In genomic region chr19:28949535-28949934, GRCh38 we compare ENCODE assay signal across 24 cellular contexts.
"Had no signal": no experiment of that assay in that cellular context is flagged by ENCODE, and none has a peak within 500 bp of the region (broad histone marks: within the 10 kb centered on the region; RNA-seq: fewer than 3 reads in every experiment).

No MANE protein-coding gene starts in this region.

- H3K36me3 ChIP-seq: esophagus squamous epithelium, heart right ventricle, neutrophil, suprapubic skin, tibial artery had no signal

- H3K36me3 Mint-ChIP-seq: activated naive CD4-positive, alpha-beta T cell treated with anti-CD3 and anti-CD28 coated beads, Interleukin-2, amount 50 U/mL, for 72 hours; mesothelial cell of epicardium; naive B cell; stimulated activated naive B cell treated with anti-CD40 and anti-IgM and Interleukin-4, amounts not matched to agents 10 μg/mL and 1 μg/mL and 100 μg/mL, for 72 hours had no signal

- H3K4me3 Mint-ChIP-seq: activated T-cell treated with anti-CD3 and anti-CD28 coated beads, Interleukin-2, amount 50 U/mL, for 72 hours; central memory CD8-positive, alpha-beta T cell; dendritic cell treated with granulocyte-macrophage colony-stimulating factor and Interleukin-4, amounts not matched to agents 40 ng/mL and 50 ng/mL, for 4 days; mesothelial cell of epicardium; naive B cell; nephron progenitor cell; stimulated activated naive B cell treated with anti-CD40 and anti-IgM and Interleukin-4, amounts not matched to agents 10 μg/mL and 1 μg/mL and 100 μg/mL, for 72 hours had no signal

- H3K4me1 ChIP-seq: esophagus squamous epithelium, heart right ventricle, psoas muscle, suprapubic skin, tibial artery had no signal

- H3K4me1 Mint-ChIP-seq: central memory CD8-positive, alpha-beta T cell; mesothelial cell of epicardium; naive B cell; stimulated activated naive B cell treated with anti-CD40 and anti-IgM and Interleukin-4, amounts not matched to agents 10 μg/mL and 1 μg/mL and 100 μg/mL, for 72 hours had no signal

- ATAC-seq: activated naive CD4-positive, alpha-beta T cell treated with anti-CD3 and anti-CD28 coated beads, Interleukin-2, amount 50 U/mL, for 72 hours; activated T-cell treated with anti-CD3 and anti-CD28 coated beads, Interleukin-2, amount 50 U/mL, for 72 hours; heart right ventricle; left colon; psoas muscle; stimulated activated naive B cell treated with anti-CD40 and anti-IgM and Interleukin-4, amounts not matched to agents 10 μg/mL and 1 μg/mL and 100 μg/mL, for 72 hours had no signal

- H3K27ac ChIP-seq: epithelial cell of prostate, esophagus squamous epithelium, heart right ventricle, neutrophil, psoas muscle, suprapubic skin, tibial artery had no signal

- DNase-seq: activated CD4-positive, alpha-beta T cell treated with anti-CD3 and anti-CD28 coated beads for 4 hours; activated CD4-positive, alpha-beta T cell treated with anti-CD3 and anti-CD28 coated beads, Interleukin-2, amount 50 U/mL, for 4 hours; activated naive CD4-positive, alpha-beta T cell; activated T-cell treated with anti-CD3 and anti-CD28 coated beads for 4 hours; activated T-cell treated with anti-CD3 and anti-CD28 coated beads, Interleukin-2, amount 50 U/mL, for 72 hours; esophagus squamous epithelium; foreskin melanocyte; heart right ventricle; left colon; mammary epithelial cell; naive B cell; nephron progenitor cell; psoas muscle; stimulated activated CD4-positive, alpha-beta T cell treated with anti-CD3 and anti-CD28 coated beads, Interleukin-1b, Interleukin-23, amount 100 ng/mL, for 48 hours; stimulated activated naive B cell treated with anti-CD40 and anti-IgM and Interleukin-4, amounts not matched to agents 10 μg/mL and 1 μg/mL and 100 μg/mL, for 72 hours; tibial artery had no signal

- H3K9me3 Mint-ChIP-seq: central memory CD8-positive, alpha-beta T cell; mesothelial cell of epicardium had no signal

- H3K27me3 ChIP-seq: esophagus squamous epithelium, heart right ventricle, neutrophil, tibial artery had no signal

- H3K27ac Mint-ChIP-seq: activated naive CD4-positive, alpha-beta T cell treated with anti-CD3 and anti-CD28 coated beads, Interleukin-2, amount 50 U/mL, for 72 hours; activated T-cell treated with anti-CD3 and anti-CD28 coated beads, Interleukin-2, amount 50 U/mL, for 72 hours; dendritic cell treated with granulocyte-macrophage colony-stimulating factor and Interleukin-4, amounts not matched to agents 40 ng/mL and 50 ng/mL, for 4 days; mesothelial cell of epicardium; nephron progenitor cell; stimulated activated naive B cell treated with anti-CD40 and anti-IgM and Interleukin-4, amounts not matched to agents 10 μg/mL and 1 μg/mL and 100 μg/mL, for 72 hours had no signal

- H3K4me3 ChIP-seq: esophagus squamous epithelium, heart right ventricle, psoas muscle, smooth muscle cell, suprapubic skin, tibial artery had no signal

- H3K9me3 ChIP-seq: esophagus squamous epithelium, neutrophil, psoas muscle, tibial artery had no signal

- H3K27me3 Mint-ChIP-seq: dendritic cell treated with granulocyte-macrophage colony-stimulating factor and Interleukin-4, amounts not matched to agents 40 ng/mL and 50 ng/mL, for 4 days; naive B cell; stimulated activated naive B cell treated with anti-CD40 and anti-IgM and Interleukin-4, amounts not matched to agents 10 μg/mL and 1 μg/mL and 100 μg/mL, for 72 hours had no signal
